8 cellular contexts compared by ENCODE assay signal in genomic region chr7:44750921-44751571, GRCh38. TPM values are rescaled to one million over a fixed set of nuclear protein-coding genes. Genes with fewer than 3 reads are reported as not detected.
DNase-seq lines count a peak whose midpoint lies in the region; ATAC-seq, FAIRE-seq and TF ChIP-seq lines count a peak whose summit lies in the region.

No MANE protein-coding gene starts in this region.

- H3K27me3 ChIP-seq in A673 (replicated peaks; ENCODE audit: insufficient read depth, low read depth, low read length, poor library complexity) (no peaks in the 10 kb centered on the region), H1 (replicated peaks in 1 of 4; ENCODE audit: control insufficient read depth in 3 of 4, extremely low read depth in 1 of 4, insufficient read depth in 3 of 4, low read length in 3 of 4) (no peaks in the 10 kb centered on the region; a peak in 1 of 7 replicates)

- POLR2A ChIA-PET in A673 (lab: Charles Lee; ENCODE audit: low non-redundant PET) (no interaction called here), H1 (lab: Charles Lee; ENCODE audit: partially characterized antibody) (interaction anchor here (0.6 to 4.8 kb wide), 9 partner anchors 17 to 204 kb away, joined by 3 to 34 read pairs (median 4); partner anchors contain the start of genes H2AZ2 and PPIA)

- H3K79me2 ChIP-seq in H1 (ENCODE audit: control insufficient read depth in 1 of 2, insufficient read depth in 2 of 2, low read length in 2 of 2): peaks cover 8 to 62% of the 10 kb centered on the region in 2 experiments

- no peak overlapping the region for H2BK120ac ChIP-seq in H1 (replicated peaks; ENCODE audit: low read depth, low read length)

- WGBS in H1 (ENCODE audit: extremely low coverage in 1 of 2, insufficient coverage in 1 of 2, insufficient read length in 1 of 2, insufficient replicate concordance in 2 of 2, low coverage in 1 of 2, low lambda C conversion rate in 2 of 2, missing lambda C conversion rate in 1 of 2), 2 experiments: 87% methylated on average over 6 of the region's 6 CpGs; no CpG with 5 or more reads in 1 of the 2 experiments

- BruUV-seq in A673 (replicated peaks; lab: Mats Ljungman, UMichigan): no TSS peak

- ATAC-seq in GM18907 (IDR thresholded peaks at IDR 0.05; ENCODE audit: unreplicated experiment) (peak; percentile 67), HG03095 (IDR thresholded peaks at IDR 0.05; ENCODE audit: unreplicated experiment) (peak; percentile 60)

- no peak overlapping the region for H3K18ac ChIP-seq in H1 (ENCODE audit: extremely low read depth, low read length)

- H3K9me3 ChIP-seq in A673 (ENCODE audit: low read depth, low read length, poor library complexity, severe bottlenecking) (no peaks in the 10 kb centered on the region), H1 (ENCODE audit: insufficient read depth in 2 of 2, low read depth in 1 of 2, low read length in 1 of 2) (no peaks in the 10 kb centered on the region)

- no peak overlapping the region for H4K91ac ChIP-seq in H1 (replicated peaks; ENCODE audit: insufficient read length, low read length)

- CTCF ChIA-PET in A673 (lab: Charles Lee) (no interaction called here), H1 (lab: Charles Lee; ENCODE audit: partially characterized antibody) (interaction anchor here (0.8 to 1.7 kb wide), 4 partner anchors 11 to 99 kb away, joined by 3 to 7 read pairs (median 3); no protein-coding TSS in a partner anchor)

- H2BK12ac ChIP-seq in H1 (ENCODE audit: low read depth, low read length): no peak overlapping the region

- H2AFZ ChIP-seq in H1 (ENCODE audit: low read length): no peak overlapping the region

- no peak for TF ChIP-seq CTCF in A673 (conservative IDR thresholded peaks at IDR 0.05; ENCODE audit: low read depth, low read length)
- no peak for TF ChIP-seq CTCF in H1 (IDR thresholded peaks at IDR 0.05; ENCODE audit: control extremely low read depth in 1 of 3, insufficient read depth in 1 of 3, low read depth in 1 of 3, low read length in 3 of 3)

- no peak overlapping the region for H2BK5ac ChIP-seq in H1 (ENCODE audit: low read depth, low read length)

- no peak for TF ChIP-seq POLR2A in H1 (IDR thresholded peaks at IDR 0.05; ENCODE audit: control extremely low read depth in 1 of 2, low read depth in 2 of 2, low read length in 2 of 2)

- H3K56ac ChIP-seq in H1 (replicated peaks; ENCODE audit: insufficient read length, low read depth, low read length): no peak overlapping the region

- no peak overlapping the region for H2BK15ac ChIP-seq in H1 (ENCODE audit: low read length)

- FAIRE-seq in H1 (lab: Jason Lieb, UNC): no peak

- peaks cover 13% of the 10 kb centered on the region for H3K4me1 ChIP-seq in A673 (ENCODE audit: insufficient read depth, low read length, poor library complexity, severe bottlenecking)
- peaks cover 0 to 26% (median 11%) of the 10 kb centered on the region in 4 experiments; a peak in 6 of 7 replicates for H3K4me1 ChIP-seq in H1 (replicated peaks in 1 of 4; ENCODE audit: control insufficient read depth in 3 of 4, insufficient read depth in 4 of 4, low read length in 3 of 4)

- H3K4me3 ChIP-seq in A673 (ENCODE audit: low read depth, low read length, poor library complexity, severe bottlenecking) (no peak overlapping the region), H1 (ENCODE audit: extremely low read depth in 1 of 4, insufficient read depth in 2 of 4, low read depth in 3 of 4, low read length in 4 of 4) (peak overlapping the region in 1 of 4 experiments; percentile 6; a peak in 1 of 8 replicates)

- intact Hi-C loops in A673 (cut with micrococcal nuclease; ENCODE audit: unreplicated experiment): no loop called here

- peaks cover 10% of the 10 kb centered on the region for H3K36me3 ChIP-seq in A673 (ENCODE audit: insufficient read depth, low read length, poor library complexity, severe bottlenecking)
- 0 out of 8 replicates have a peak, but pooled peaks cover 0 to 5% (median 0%) of the 10 kb centered on the region in 4 experiments for H3K36me3 ChIP-seq in H1 (ENCODE audit: control insufficient read depth in 2 of 4, insufficient read depth in 4 of 4, low read length in 3 of 4)

- H4K5ac ChIP-seq in H1 (ENCODE audit: insufficient read length, low read depth, low read length): no peak overlapping the region

- H3K23ac ChIP-seq in H1 (ENCODE audit: insufficient read length): no peak overlapping the region

- no peak for TF ChIP-seq RAD21 in H1 (IDR thresholded peaks at IDR 0.05 in 1 of 2, conservative IDR thresholded peaks at IDR 0.05 in 1 of 2; ENCODE audit: low read depth in 2 of 2, low read length in 2 of 2)

- peak overlapping the region in 1 of 4 experiments; percentile 8; a peak in 1 of 7 replicates for H3K9ac ChIP-seq in H1 (replicated peaks in 1 of 4; ENCODE audit: extremely low read depth in 1 of 4, low read depth in 3 of 4, low read length in 3 of 4)

- H3K4me2 ChIP-seq in H1 (ENCODE audit: insufficient read depth in 1 of 2, low read depth in 2 of 2, low read length in 2 of 2): peak overlapping the region; percentile 42 to 98; a peak in 2 of 4 replicates

- peak overlapping the region; percentile 27 for H3K27ac ChIP-seq in A673 (ENCODE audit: low read depth, low read length, poor library complexity, severe bottlenecking)
- no peak overlapping the region for H3K27ac ChIP-seq in H1 (ENCODE audit: low read depth, low read length)

- peaks cover 24 to 25% of the 10 kb centered on the region in 2 experiments for H4K20me1 ChIP-seq in H1 (replicated peaks in 1 of 2; ENCODE audit: control insufficient read depth in 1 of 2, insufficient read depth in 2 of 2, low read length in 2 of 2)

- H2BK20ac ChIP-seq in H1 (ENCODE audit: low read length): no peak overlapping the region

- DNase-seq in A673 (ENCODE audit: low spot score) (no peak), T-helper 9 cell (peak; percentile 45), H1 (ENCODE audit: low read depth in 1 of 2, low spot score in 2 of 2) (no peak), amniotic stem cell (lab: John Stamatoyannopoulos, UW) (no peak), SKM-1 treated with dmso at 0.1 percent for 144 hours (lab: John Stamatoyannopoulos, UW; ENCODE audit: unreplicated experiment) (no peak)
- peak; percentile 28 to 38 for DNase-seq in stimulated activated CD8-positive, alpha-beta memory T cell treated with anti-CD3 and anti-CD28 coated beads, Interleukin-15, amount 100 ng/mL, for 48 hours (ENCODE audit: low read depth in 2 of 2)

- H4K8ac ChIP-seq in H1 (ENCODE audit: extremely low read depth, insufficient read depth, low read length): no peak overlapping the region

- H3K79me1 ChIP-seq in H1 (ENCODE audit: low read depth, low read length): peaks cover 12% of the 10 kb centered on the region

- H2AK5ac ChIP-seq in H1 (ENCODE audit: low read depth, low read length): no peak overlapping the region

- TF ChIP-seq EP300 in H1 (IDR thresholded peaks at IDR 0.05; ENCODE audit: borderline replicate concordance in 1 of 2, low read depth in 2 of 2, low read length in 2 of 2): no peak

- no peak overlapping the region for H3K14ac ChIP-seq in H1 (ENCODE audit: insufficient read length)

- H3K4ac ChIP-seq in H1 (replicated peaks; ENCODE audit: insufficient read length, low read depth, low read length): no peak overlapping the region

- peaks cover 7% of the 10 kb centered on the region for H3K23me2 ChIP-seq in H1 (ENCODE audit: low read depth, low read length)

TF ChIP-seq in H1, 55 proteins besides CTCF, POLR2A, EP300 and RAD21:
- 0 out of 2 replicates have a peak, but pooled peaks have one; percentile 12 for TF ChIP-seq MAX (IDR thresholded peaks at IDR 0.05)
- no peak for TF ChIP-seq CREB1 (IDR thresholded peaks at IDR 0.05)

RNA-seq across cellular contexts. Expression of gene ZMIZ2, which starts 2.4 kb away (rescaled TPM):
- total RNA-seq in A673 (2021): 108 and 114 TPM in 2 replicates
- 66.4 and 72.2 TPM in 2 replicates for total RNA-seq in H1 (2021; fragmentation: NEBNext Ultra II Directional; extraction: Animal tissue kit (Norgen Biotek cat#: 25700))
- 24.4 and 41.4 TPM in 2 replicates for polyA plus RNA-seq in H1 (2011; rRNA removed)
- 18.6 TPM for polyA plus RNA-seq in H1 (2011; cell fraction: cytosol; rRNA removed)
- 219 TPM for polyA plus RNA-seq in H1 (2011; cell fraction: nucleus; rRNA removed)
- polyA plus RNA-seq in H1 (2012, experiment 1 of 2): 62.1 to 76.2 TPM (median 70.8 TPM) in 4 replicates
- polyA plus RNA-seq in H1 (2012, experiment 2 of 2): 43.3 TPM
- 46.2 TPM for polyA plus RNA-seq in H1 (2013, experiment 1 of 2)
- 40.9 TPM for polyA plus RNA-seq in H1 (2013, experiment 2 of 2)
- 23.8 and 29.9 TPM in 2 replicates for polyA minus RNA-seq in H1 (2011; rRNA and poly(A)+ RNA removed)
- polyA minus RNA-seq in H1 (2011; cell fraction: cytosol; rRNA and poly(A)+ RNA removed): 23.3 TPM
- polyA minus RNA-seq in H1 (2011; cell fraction: nucleus; rRNA and poly(A)+ RNA removed): 65.8 TPM

RNA-seq across cellular contexts. Expression of gene PPIA, which starts 45.4 kb away (rescaled TPM):
- 2,816 and 3,047 TPM in 2 replicates for total RNA-seq in A673 (2021)
- 2,865 and 2,888 TPM in 2 replicates for total RNA-seq in H1 (2021; fragmentation: NEBNext Ultra II Directional; extraction: Animal tissue kit (Norgen Biotek cat#: 25700))
- polyA plus RNA-seq in H1 (2011; rRNA removed): 3,630 and 5,394 TPM in 2 replicates
- 5,080 TPM for polyA plus RNA-seq in H1 (2011; cell fraction: cytosol; rRNA removed)
- 1,333 TPM for polyA plus RNA-seq in H1 (2011; cell fraction: nucleus; rRNA removed)
- polyA plus RNA-seq in H1 (2012, experiment 1 of 2): 3,702 to 4,681 TPM (median 4,309 TPM) in 4 replicates
- 1,128 TPM for polyA plus RNA-seq in H1 (2012, experiment 2 of 2)
- polyA plus RNA-seq in H1 (2013, experiment 1 of 2): 2,125 TPM
- polyA plus RNA-seq in H1 (2013, experiment 2 of 2): 2,348 TPM
- polyA minus RNA-seq in H1 (2011; rRNA and poly(A)+ RNA removed): 1,743 and 1,763 TPM in 2 replicates
- polyA minus RNA-seq in H1 (2011; cell fraction: cytosol; rRNA and poly(A)+ RNA removed): 794 TPM
- polyA minus RNA-seq in H1 (2011; cell fraction: nucleus; rRNA and poly(A)+ RNA removed): 548 TPM

Comparison
In these comparisons a context has a peak if more than half of its experiments do, and no peak if none do; other contexts are left out.
1. DNase-seq: peak in T-helper 9 cell (single experiment) and stimulated activated CD8-positive, alpha-beta memory T cell treated with anti-CD3 and anti-CD28 coated beads, Interleukin-15, amount 100 ng/mL, for 48 hours (2 of 2); none in A673 (single experiment), H1 (0 of 2), amniotic stem cell (single experiment) and SKM-1 treated with dmso at 0.1 percent for 144 hours (single experiment).